In genomic region chr9:128694344-128694743, GRCh38 we compare ENCODE assay signal across 18 cellular contexts.
"Had no signal": no experiment of that assay in that cellular context is flagged by ENCODE, and none has a peak within 500 bp of the region (broad histone marks: within the 10 kb centered on the region; RNA-seq: fewer than 3 reads in every experiment).

No MANE protein-coding gene starts in this region.

- FAIRE-seq: small intestine had no signal

- H3K9me3 ChIP-seq: ascending aorta, gastrocnemius medialis, neutrophil, right lobe of liver, thyroid gland had no signal

- H3K9me3 Mint-ChIP-seq: activated naive CD4-positive, alpha-beta T cell treated with anti-CD3 and anti-CD28 coated beads for 36 hours; naive thymus-derived CD4-positive, alpha-beta T cell; stimulated activated effector memory CD8-positive, alpha-beta T cell treated with anti-CD3 and anti-CD28 coated beads, Interleukin-12 subunit alpha, Interleukin-12 subunit beta, amount 100 ng/mL, for 72 hours had no signal

- H3K27me3 Mint-ChIP-seq: naive thymus-derived CD4-positive, alpha-beta T cell had no signal

- H3K4me3 Mint-ChIP-seq: activated naive CD4-positive, alpha-beta T cell treated with anti-CD3 and anti-CD28 coated beads for 36 hours; naive thymus-derived CD4-positive, alpha-beta T cell; stimulated activated effector memory CD8-positive, alpha-beta T cell treated with anti-CD3 and anti-CD28 coated beads, Interleukin-12 subunit alpha, Interleukin-12 subunit beta, amount 100 ng/mL, for 72 hours had no signal

- ATAC-seq: activated CD4-positive, CD25-positive, alpha-beta regulatory T cell treated with anti-CD3 and anti-CD28 coated beads, Interleukin-2, amount 50 U/mL, for 24 hours; esophagus mucosa; gastrocnemius medialis; naive thymus-derived CD4-positive, alpha-beta T cell; right lobe of liver; SK-N-SH treated with all-trans-retinoic acid at 6 μM for 48 hours; stimulated activated effector memory CD8-positive, alpha-beta T cell treated with anti-CD3 and anti-CD28 coated beads, Interleukin-12 subunit alpha, Interleukin-12 subunit beta, amount 100 ng/mL, for 72 hours had no signal

- DNase-seq: activated naive CD4-positive, alpha-beta T cell treated with anti-CD3 and anti-CD28 coated beads for 36 hours; cerebellar nuclear complex; cortex of kidney; gastrocnemius medialis; mesenchymal stem cell; naive thymus-derived CD4-positive, alpha-beta T cell; right lobe of liver; small intestine; stimulated activated CD4-positive, alpha-beta T cell treated with anti-CD3 and anti-CD28 coated beads, Interleukin-4, amount 100 ng/mL, for 24 hours; T-helper 1 cell; T1000; thyroid gland had no signal
